In the genomic region with DNA sequence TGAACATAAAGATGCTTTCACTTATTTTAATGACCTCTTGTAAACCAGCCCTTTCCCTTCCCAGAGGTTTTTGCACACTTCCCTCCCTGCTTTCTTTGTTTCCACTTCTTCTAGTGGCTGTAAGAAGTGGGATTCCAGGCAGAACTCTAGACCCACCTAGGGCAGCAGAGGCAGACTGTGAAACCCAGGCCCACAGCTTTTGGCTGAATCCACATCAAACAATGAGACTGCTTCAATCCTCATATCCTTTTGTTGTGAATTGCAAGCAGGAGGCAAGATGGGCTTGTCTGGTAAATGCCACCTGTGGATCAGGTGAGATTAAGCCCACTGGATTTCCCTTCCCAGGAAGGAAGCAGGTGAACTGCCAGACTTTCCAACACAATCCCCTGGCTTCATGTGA, we compare ENCODE assay signal across 24 cellular contexts.
"Had no signal": no experiment of that assay in that cellular context is flagged by ENCODE, and none has a peak within 500 bp of the region (broad histone marks: within the 10 kb centered on the region; RNA-seq: fewer than 3 reads in every experiment).

No MANE protein-coding gene starts in this region.

- H3K27me3 ChIP-seq: SJCRH30 had no signal

- ATAC-seq: activated CD4-positive, alpha-beta T cell treated with anti-CD3 and anti-CD28 coated beads for 36 hours; activated CD8-positive, alpha-beta T cell treated with anti-CD3 and anti-CD28 coated beads, Interleukin-2, amount 10 ng/mL, durations not matched to agents 7 days and 5 days; Panc1; Right ventricle myocardium inferior had no signal

- H3K27ac ChIP-seq: SJCRH30, VCaP had no signal

- H3K9ac ChIP-seq: SK-N-SH had no signal

- H3K4me3 ChIP-seq: SJCRH30 had no signal

- DNase-seq: activated CD4-positive, alpha-beta T cell treated with anti-CD3 and anti-CD28 coated beads for 36 hours; activated CD8-positive, alpha-beta memory T cell treated with anti-CD3 and anti-CD28 coated beads, Interleukin-2, amount 50 U/mL, for 48 hours; activated CD8-positive, alpha-beta T cell treated with anti-CD3 and anti-CD28 coated beads, Interleukin-2, amount 10 ng/mL, durations not matched to agents 7 days and 5 days; activated naive CD4-positive, alpha-beta T cell treated with anti-CD3 and anti-CD28 coated beads, Interleukin-2, amount 50 U/mL, for 16 hours; activated naive CD8-positive, alpha-beta T cell treated with anti-CD3 and anti-CD28 coated beads, Interleukin-2, amount 10 ng/mL, durations not matched to agents 7 days and 5 days; activated T-cell treated with anti-CD3 and anti-CD28 coated beads, Interleukin-2, amount 50 U/mL, for 1 hour; aorta; central memory CD4-positive, alpha-beta T cell; Kasumi-1; NCI-H1694; NCI-H2029; NCI-H2107; NCI-H446 treated with DMSO at 0.1 percent for 48 hours; NCI-H524 treated with DMSO at 0.1 percent for 48 hours; NCI-H774; NK-92 treated with Interleukin-12 subunit alpha and Interleukin-12 subunit beta, amount 100 ng/mL, for 24 hours; OCI-M1; RPMI8226; SJCRH30; SK-N-SH; T-helper 1 cell had no signal

- H3K9me3 ChIP-seq: SJCRH30, SK-N-SH had no signal

- H3K36me3 ChIP-seq: SJCRH30 had no signal

- H3K4me1 ChIP-seq: SJCRH30 had no signal
